Comparison of ENCODE assay signal across 9 cellular contexts in genomic region chr19:21586341-21587116, GRCh38.
DNase-seq lines count a peak whose midpoint lies in the region; ATAC-seq and TF ChIP-seq lines count a peak whose summit lies in the region.
"Had no signal": no experiment of that assay in that cellular context is flagged by ENCODE, and none has a peak within 500 bp of the region (broad histone marks: within the 10 kb centered on the region; RNA-seq: fewer than 3 reads in every experiment).

No MANE protein-coding gene starts in this region.

- CTCF ChIA-PET in activated naive CD4-positive, alpha-beta T cell treated with anti-CD3 and anti-CD28 coated beads for 36 hours (lab: Charles Lee): no interaction called here

- H3K27ac ChIP-seq in duodenal mucosa (ENCODE audit: low read depth, low read length) (no peak overlapping the region), mucosa of rectum (ENCODE audit: low read depth in 2 of 2, low read length in 2 of 2) (peak overlapping the region in 1 of 2 donors; percentile 23), upper lobe of left lung (peak overlapping the region; percentile 12 to 88 (median 75)), SJCRH30 (no peak overlapping the region)

- H3K27me3 ChIP-seq in duodenal mucosa (ENCODE audit: control insufficient read depth in 1 of 2, insufficient read depth in 2 of 2, low read length in 2 of 2) (no peaks in the 10 kb centered on the region), mucosa of rectum (ENCODE audit: control insufficient read depth in 2 of 2, insufficient read depth in 2 of 2, low read length in 2 of 2) (peaks cover 0 to 2% of the 10 kb centered on the region in 2 donors), upper lobe of left lung (no peaks in the 10 kb centered on the region), SJCRH30 (no peaks in the 10 kb centered on the region)

- H3K9me3 Mint-ChIP-seq in activated naive CD4-positive, alpha-beta T cell treated with anti-CD3 and anti-CD28 coated beads for 36 hours: no peaks in the 10 kb centered on the region

- no peaks in the 10 kb centered on the region for H3K36me3 Mint-ChIP-seq in activated naive CD4-positive, alpha-beta T cell treated with anti-CD3 and anti-CD28 coated beads for 36 hours (ENCODE audit: low read depth)
- H3K36me3 Mint-ChIP-seq: IgD-negative memory B cell had no signal

- peak overlapping the region; percentile 72 for H3K4me3 Mint-ChIP-seq in activated naive CD4-positive, alpha-beta T cell treated with anti-CD3 and anti-CD28 coated beads for 36 hours

- H3K9ac ChIP-seq in duodenal mucosa (ENCODE audit: low read depth in 1 of 2, low read length in 2 of 2) (peak overlapping the region; percentile 10 to 46), mucosa of rectum (ENCODE audit: low read depth in 1 of 2, low read length in 2 of 2) (peak overlapping the region; percentile 51 to 65)

- no peak for TF ChIP-seq CTCF in upper lobe of left lung (IDR thresholded peaks at IDR 0.05)

- peak in 1 of 4 donors; percentile 17 for TF ChIP-seq POLR2A in upper lobe of left lung (IDR thresholded peaks at IDR 0.05)

- WGBS in upper lobe of left lung, 2 donors: 0 to 3% methylated on average over 1 to 23 of the region's 70 CpGs

- peaks cover 3 to 7% of the 10 kb centered on the region in 2 donors for H3K4me1 ChIP-seq in duodenal mucosa (ENCODE audit: control insufficient read depth in 1 of 2, insufficient read depth in 2 of 2, low read length in 2 of 2)
- no peaks in the 10 kb centered on the region for H3K4me1 ChIP-seq in mucosa of rectum (ENCODE audit: control insufficient read depth in 2 of 2, insufficient read depth in 2 of 2, low read length in 2 of 2)
- peaks cover 5 to 16% (median 7%) of the 10 kb centered on the region in 4 donors for H3K4me1 ChIP-seq in upper lobe of left lung
- H3K4me1 ChIP-seq in SJCRH30: no peaks in the 10 kb centered on the region

- H3K9me3 ChIP-seq in duodenal mucosa (ENCODE audit: control insufficient read depth in 1 of 2, low read length in 2 of 2) (peaks cover 0 to 7% of the 10 kb centered on the region in 2 donors), mucosa of rectum (ENCODE audit: control insufficient read depth in 2 of 2, low read length in 2 of 2) (peaks cover 8 to 9% of the 10 kb centered on the region in 2 donors), upper lobe of left lung (peaks cover 0 to 4% (median 0%) of the 10 kb centered on the region in 4 donors), SJCRH30 (replicated peaks) (no peaks in the 10 kb centered on the region)

- H3K27ac Mint-ChIP-seq in activated naive CD4-positive, alpha-beta T cell treated with anti-CD3 and anti-CD28 coated beads for 36 hours: no peak overlapping the region
- H3K27ac Mint-ChIP-seq: IgD-negative memory B cell had no signal

- no peaks in the 10 kb centered on the region for H3K27me3 Mint-ChIP-seq in activated naive CD4-positive, alpha-beta T cell treated with anti-CD3 and anti-CD28 coated beads for 36 hours (ENCODE audit: low read depth)

- ATAC-seq in upper lobe of left lung (ENCODE audit: low FRiP score in 2 of 2) (peak; percentile 47 to 75), GM19395 (IDR thresholded peaks at IDR 0.05; ENCODE audit: unreplicated experiment) (no peak)

- DNase-seq in activated naive CD4-positive, alpha-beta T cell treated with anti-CD3 and anti-CD28 coated beads for 36 hours: peak; percentile 35
- no peak for DNase-seq in activated naive CD4-positive, alpha-beta T cell (lab: John Stamatoyannopoulos, UW)
- peak in 1 of 2 donors; percentile 90 for DNase-seq in upper lobe of left lung
- DNase-seq in putamen (ENCODE audit: low spot score): no peak
- no peak for DNase-seq in SJCRH30

- H3K36me3 ChIP-seq in duodenal mucosa (ENCODE audit: control insufficient read depth in 1 of 2, insufficient read depth in 2 of 2, low read length in 2 of 2) (no peaks in the 10 kb centered on the region), mucosa of rectum (ENCODE audit: control insufficient read depth in 2 of 2, insufficient read depth in 2 of 2, low read length in 2 of 2) (no peaks in the 10 kb centered on the region), upper lobe of left lung (no peaks in the 10 kb centered on the region), SJCRH30 (no peaks in the 10 kb centered on the region)

- TF ChIP-seq EP300 in upper lobe of left lung (IDR thresholded peaks at IDR 0.05): no peak

- peak overlapping the region; percentile 63 for H3K4me3 ChIP-seq in duodenal mucosa (ENCODE audit: low read depth in 1 of 2, low read length in 2 of 2)
- peak overlapping the region; percentile 55 to 71 for H3K4me3 ChIP-seq in mucosa of rectum (ENCODE audit: low read length in 2 of 2)
- peak overlapping the region; percentile 24 to 63 (median 57) for H3K4me3 ChIP-seq in upper lobe of left lung
- H3K4me3 ChIP-seq in SJCRH30: no peak overlapping the region

- H3K4me1 Mint-ChIP-seq in activated naive CD4-positive, alpha-beta T cell treated with anti-CD3 and anti-CD28 coated beads for 36 hours (ENCODE audit: low read depth): peaks cover 18% of the 10 kb centered on the region

- intact Hi-C loops in activated naive CD4-positive, alpha-beta T cell treated with anti-CD3 and anti-CD28 coated beads for 36 hours (cut with micrococcal nuclease): no loop called here

Comparison
In these comparisons a context has a peak if more than half of its experiments do, and no peak if none do; other contexts are left out.
1. H3K27ac ChIP-seq: peak in upper lobe of left lung (4 of 4); none in duodenal mucosa (single experiment) and SJCRH30 (single experiment).